Comparison of ENCODE assay signal across 26 cellular contexts in the genomic region with DNA sequence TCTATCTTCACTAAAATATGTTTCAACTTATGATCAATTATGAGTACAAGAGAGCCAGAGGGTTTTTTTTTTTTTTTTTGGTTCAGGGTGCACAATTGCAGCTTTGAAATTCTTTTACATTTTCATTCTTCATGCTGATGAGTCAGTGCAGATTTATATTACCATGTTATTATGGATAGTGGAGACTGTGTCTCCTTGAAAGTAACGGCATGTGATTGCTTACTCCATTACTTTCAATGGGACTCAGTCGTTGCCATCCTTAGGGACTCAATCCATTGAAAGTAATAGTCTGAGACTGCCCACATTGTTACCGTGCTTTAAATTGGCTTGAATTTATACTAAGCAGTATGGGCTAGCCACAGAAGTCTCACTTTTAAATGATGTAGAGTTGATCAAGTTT.
"Had no signal": no experiment of that assay in that cellular context is flagged by ENCODE, and none has a peak within 500 bp of the region (broad histone marks: within the 10 kb centered on the region; RNA-seq: fewer than 3 reads in every experiment).

No MANE protein-coding gene starts in this region.

- H3K27me3 ChIP-seq: ascending aorta had no signal

- H3K27ac ChIP-seq: ascending aorta, WERI-Rb-1 had no signal

- H3K4me3 ChIP-seq: ascending aorta had no signal

- H3K4me1 ChIP-seq: ascending aorta had no signal

- H3K9me3 ChIP-seq: ascending aorta had no signal

- H3K36me3 ChIP-seq: ascending aorta, WERI-Rb-1 had no signal

- DNase-seq: activated CD4-positive, alpha-beta memory T cell treated with anti-CD3 and anti-CD28 coated beads, Interleukin-2, amount 10 ng/mL, durations not matched to agents 7 days and 5 days; activated CD4-positive, alpha-beta T cell treated with anti-CD3 and anti-CD28 coated beads for 1 hour; activated CD4-positive, alpha-beta T cell treated with anti-CD3 and anti-CD28 coated beads for 36 hours; activated CD4-positive, alpha-beta T cell treated with anti-CD3 and anti-CD28 coated beads for 48 hours; activated CD4-positive, alpha-beta T cell treated with anti-CD3 and anti-CD28 coated beads, Interleukin-2, amount 10 ng/mL, durations not matched to agents 7 days and 5 days; activated CD4-positive, alpha-beta T cell treated with anti-CD3 and anti-CD28 coated beads, Interleukin-2, amount 50 U/mL, for 48 hours; activated CD4-positive, CD25-positive, alpha-beta regulatory T cell; activated CD8-positive, alpha-beta memory T cell treated with anti-CD3 and anti-CD28 coated beads for 24 hours; activated CD8-positive, alpha-beta memory T cell treated with anti-CD3 and anti-CD28 coated beads, Interleukin-2, amount 10 ng/mL, durations not matched to agents 7 days and 5 days; activated CD8-positive, alpha-beta memory T cell treated with anti-CD3 and anti-CD28 coated beads, Interleukin-2, amount 50 U/mL, for 48 hours; activated CD8-positive, alpha-beta T cell treated with anti-CD3 and anti-CD28 coated beads, Interleukin-2, amount 10 ng/mL, durations not matched to agents 7 days and 5 days; activated effector memory CD4-positive, alpha-beta T cell treated with Interleukin-2 at 50 U/mL for 16 hours; activated gamma-delta T cell; activated naive CD4-positive, alpha-beta T cell treated with anti-CD3 and anti-CD28 coated beads, Interleukin-2, amount 10 ng/mL, durations not matched to agents 7 days and 5 days; activated naive CD4-positive, alpha-beta T cell treated with Interleukin-2 at 50 U/mL for 16 hours; activated naive CD8-positive, alpha-beta T cell treated with anti-CD3 and anti-CD28 coated beads, Interleukin-2, amount 10 ng/mL, durations not matched to agents 7 days and 5 days; activated naive CD8-positive, alpha-beta T cell treated with anti-CD3 and anti-CD28 coated beads, Interleukin-2, amount 50 U/mL, for 24 hours; activated T-cell treated with anti-CD3 and anti-CD28 coated beads, Interleukin-2, amount 50 U/mL, for 24 hours; activated T-cell treated with anti-CD3 and anti-CD28 coated beads, Interleukin-2, amount 50 U/mL, for 48 hours; amygdala; anterior cingulate cortex; central memory CD4-positive, alpha-beta T cell; T-helper 2 cell; T-helper 9 cell; WERI-Rb-1 had no signal
